Comparison of ENCODE assay signal across 34 cellular contexts in genomic region chr7:40301486-40302065, GRCh38.
A peak's percentile ranks its signal among the peaks of the same experiment; 100 is the strongest.
DNase-seq lines count a peak whose midpoint lies in the region; ATAC-seq, FAIRE-seq and TF ChIP-seq lines count a peak whose summit lies in the region.
"Had no signal": no experiment of that assay in that cellular context is flagged by ENCODE, and none has a peak within 500 bp of the region (broad histone marks: within the 10 kb centered on the region; RNA-seq: fewer than 3 reads in every experiment).

No MANE protein-coding gene starts in this region.

- no peak overlapping the region for H2AFZ ChIP-seq in GM23248
- H2AFZ ChIP-seq in astrocyte (ENCODE audit: low read depth, low read length) = no peak overlapping the region
- H2AFZ ChIP-seq: neural progenitor cell had no signal

- in situ Hi-C loops in GM23248 (cut with MboI) = no loop called here

- peaks cover 58% of the 10 kb centered on the region for H3K4me1 Mint-ChIP-seq in astrocyte (ENCODE audit: low read depth, unreplicated experiment)
- H3K4me1 Mint-ChIP-seq: immature natural killer cell; neural progenitor cell; stimulated activated effector memory CD8-positive, alpha-beta T cell treated with anti-CD3 and anti-CD28 coated beads, Interleukin-12 subunit alpha, Interleukin-12 subunit beta, amount 100 ng/mL, for 72 hours had no signal

- H3K27ac ChIP-seq in GM23248 (no peak overlapping the region), astrocyte (ENCODE audit: low read depth, low read length) (peak overlapping the region; percentile 98), thyroid gland (peak overlapping the region in 1 of 3 donors; percentile 43), body of pancreas (no peak overlapping the region)
- H3K27ac ChIP-seq: breast epithelium, heart right ventricle, HL-60, neural progenitor cell, suprapubic skin, uterus had no signal

- H3K27me3 ChIP-seq in GM23248 (replicated peaks; ENCODE audit: insufficient read depth) (no peaks in the 10 kb centered on the region), astrocyte (ENCODE audit: insufficient read depth, low read length) (no peaks in the 10 kb centered on the region), thyroid gland (no peaks in the 10 kb centered on the region), body of pancreas (no peaks in the 10 kb centered on the region)
- H3K27me3 ChIP-seq: breast epithelium, heart right ventricle, neural progenitor cell, suprapubic skin, uterus had no signal

- H3K4me2 ChIP-seq in GM23248 (ENCODE audit: unreplicated experiment) (no peak overlapping the region), astrocyte (ENCODE audit: low read length) (peak overlapping the region; percentile 12)
- H3K4me2 ChIP-seq: neural progenitor cell had no signal

- peak; percentile 9 for FAIRE-seq in astrocyte (lab: Jason Lieb, UNC)
- FAIRE-seq: endometrium, GM12892, GM19239, HepG2, TTC549 had no signal

- H3K79me2 ChIP-seq in GM23248 (ENCODE audit: insufficient read depth) (no peaks in the 10 kb centered on the region), astrocyte (ENCODE audit: insufficient read depth, low read length) (no peaks in the 10 kb centered on the region)

- H3K36me3 Mint-ChIP-seq in astrocyte (ENCODE audit: low read depth, unreplicated experiment) = no peaks in the 10 kb centered on the region
- H3K36me3 Mint-ChIP-seq: activated CD8-positive, alpha-beta memory T cell treated with anti-CD3 and anti-CD28 coated beads, Interleukin-2, amount 10 ng/mL, durations not matched to agents 7 days and 5 days; activated naive CD8-positive, alpha-beta T cell treated with anti-CD3 and anti-CD28 coated beads for 36 hours; immature natural killer cell; neural progenitor cell; stimulated activated effector memory CD8-positive, alpha-beta T cell treated with anti-CD3 and anti-CD28 coated beads, Interleukin-12 subunit alpha, Interleukin-12 subunit beta, amount 100 ng/mL, for 72 hours had no signal

- peak overlapping the region; percentile 94 for H3K27ac Mint-ChIP-seq in astrocyte (ENCODE audit: unreplicated experiment)
- H3K27ac Mint-ChIP-seq: activated CD4-positive, alpha-beta T cell treated with anti-CD3 and anti-CD28 coated beads, Interleukin-2, amount 10 ng/mL, durations not matched to agents 24 days and 14 days; activated CD8-positive, alpha-beta memory T cell treated with anti-CD3 and anti-CD28 coated beads, Interleukin-2, amount 10 ng/mL, durations not matched to agents 7 days and 5 days; activated naive CD8-positive, alpha-beta T cell treated with anti-CD3 and anti-CD28 coated beads for 36 hours; activated T-helper 1 cell treated with anti-CD3 and anti-CD28 coated beads, Interleukin-12 subunit alpha, Interleukin-12 subunit beta, Interleukin-2, Interleukin-4 antibody, amounts not matched to agents 30 ng/mL and 10 ng/mL and 1 ng/mL, durations not matched to agents 14 hours and 24 hours and 36 hours; immature natural killer cell; neural progenitor cell; progenitor cell of endocrine pancreas; stimulated activated effector memory CD8-positive, alpha-beta T cell treated with anti-CD3 and anti-CD28 coated beads, Interleukin-12 subunit alpha, Interleukin-12 subunit beta, amount 100 ng/mL, for 72 hours had no signal

- ATAC-seq in GM19463 (IDR thresholded peaks at IDR 0.05; ENCODE audit: unreplicated experiment) = no peak
- no peak for ATAC-seq in body of pancreas
- ATAC-seq: activated CD8-positive, alpha-beta memory T cell treated with anti-CD3 and anti-CD28 coated beads, Interleukin-2, amount 10 ng/mL, durations not matched to agents 7 days and 5 days; HepG2; mucosa of descending colon; stimulated activated effector memory CD8-positive, alpha-beta T cell treated with anti-CD3 and anti-CD28 coated beads, Interleukin-12 subunit alpha, Interleukin-12 subunit beta, amount 100 ng/mL, for 72 hours had no signal

- intact Hi-C loops in thyroid gland (cut with DNase I) = no loop called here
- intact Hi-C loops in body of pancreas (cut with DNase I) = no loop called here

- H3K27me3 Mint-ChIP-seq in astrocyte (ENCODE audit: low read depth, unreplicated experiment) = no peaks in the 10 kb centered on the region
- H3K27me3 Mint-ChIP-seq: progenitor cell of endocrine pancreas had no signal

- H3K4me3 ChIP-seq in GM23248 = no peak overlapping the region
- no peak overlapping the region for H3K4me3 ChIP-seq in astrocyte (ENCODE audit: insufficient read depth, low read depth, low read length)
- no peak overlapping the region for H3K4me3 ChIP-seq in thyroid gland (replicated peaks in 1 of 3)
- H3K4me3 ChIP-seq in body of pancreas = no peak overlapping the region
- H3K4me3 ChIP-seq: breast epithelium, coronary artery, heart right ventricle, mucosa of descending colon, neural progenitor cell, suprapubic skin, uterus had no signal

- H3K9me3 ChIP-seq in GM23248 (ENCODE audit: low read depth) (no peaks in the 10 kb centered on the region), astrocyte (ENCODE audit: insufficient read depth, low read depth, low read length) (no peaks in the 10 kb centered on the region), thyroid gland (no peaks in the 10 kb centered on the region), body of pancreas (no peaks in the 10 kb centered on the region)
- H3K9me3 ChIP-seq: breast epithelium, heart right ventricle, mucosa of descending colon, suprapubic skin, uterus had no signal

- H3K9me3 Mint-ChIP-seq in astrocyte (ENCODE audit: unreplicated experiment) = peaks cover 2% of the 10 kb centered on the region
- H3K9me3 Mint-ChIP-seq: activated CD4-positive, alpha-beta T cell treated with anti-CD3 and anti-CD28 coated beads, Interleukin-2, amount 10 ng/mL, durations not matched to agents 24 days and 14 days; activated naive CD8-positive, alpha-beta T cell treated with anti-CD3 and anti-CD28 coated beads for 36 hours; activated T-helper 1 cell treated with anti-CD3 and anti-CD28 coated beads, Interleukin-12 subunit alpha, Interleukin-12 subunit beta, Interleukin-2, Interleukin-4 antibody, amounts not matched to agents 30 ng/mL and 10 ng/mL and 1 ng/mL, durations not matched to agents 14 hours and 24 hours and 36 hours; neural progenitor cell had no signal

- DNase-seq in GM23248 (peak; percentile 50), astrocyte (ENCODE audit: low read depth) (peak; percentile 78), kidney tubule cell (ENCODE audit: low spot score) (peak; percentile 84), thyroid gland (peak; percentile 53 to 71), body of pancreas (no peak), iPS-NIHi7 (ENCODE audit: extremely low spot score) (no peak)
- DNase-seq: activated CD4-positive, alpha-beta T cell treated with anti-CD3 and anti-CD28 coated beads, Interleukin-2, amount 10 ng/mL, durations not matched to agents 24 days and 14 days; activated CD8-positive, alpha-beta memory T cell treated with anti-CD3 and anti-CD28 coated beads, Interleukin-2, amount 10 ng/mL, durations not matched to agents 7 days and 5 days; activated naive CD8-positive, alpha-beta T cell treated with anti-CD3 and anti-CD28 coated beads for 36 hours; GOT3; heart right ventricle; immature natural killer cell; mucosa of descending colon; NCI-H1417; NCI-H446; OCI-M1; SIG-M5; stimulated activated CD4-positive, alpha-beta T cell treated with anti-CD3 and anti-CD28 coated beads, Interleukin-1b, Interleukin-23, amount 100 ng/mL, for 48 hours; T-helper 1 cell; uterus had no signal

- peaks cover 39% of the 10 kb centered on the region for H3K4me1 ChIP-seq in GM23248 (ENCODE audit: insufficient read depth)
- H3K4me1 ChIP-seq in astrocyte (ENCODE audit: insufficient read depth, low read length) = peaks cover 60% of the 10 kb centered on the region
- H3K4me1 ChIP-seq in thyroid gland = peaks cover 32 to 37% of the 10 kb centered on the region in 2 donors
- no peaks in the 10 kb centered on the region for H3K4me1 ChIP-seq in body of pancreas
- H3K4me1 ChIP-seq: breast epithelium, heart right ventricle, suprapubic skin, uterus had no signal

- H4K20me1 ChIP-seq in GM23248 (ENCODE audit: insufficient read depth) = no peaks in the 10 kb centered on the region
- H4K20me1 ChIP-seq in astrocyte (ENCODE audit: insufficient read depth, low read length) = no peaks in the 10 kb centered on the region

- H3K9me2 ChIP-seq in GM23248 (ENCODE audit: insufficient read depth) = no peaks in the 10 kb centered on the region

- H3K9ac ChIP-seq in GM23248 = no peak overlapping the region
- H3K9ac ChIP-seq in astrocyte (ENCODE audit: low read length) = peak overlapping the region; percentile 37
- H3K9ac ChIP-seq: neural progenitor cell had no signal

- H3F3A ChIP-seq in GM23248 (ENCODE audit: insufficient read depth) = peaks cover 12% of the 10 kb centered on the region

- H3K4me3 Mint-ChIP-seq in astrocyte (ENCODE audit: unreplicated experiment) = no peak overlapping the region
- H3K4me3 Mint-ChIP-seq: activated CD4-positive, alpha-beta T cell treated with anti-CD3 and anti-CD28 coated beads, Interleukin-2, amount 10 ng/mL, durations not matched to agents 24 days and 14 days; activated CD8-positive, alpha-beta memory T cell treated with anti-CD3 and anti-CD28 coated beads, Interleukin-2, amount 10 ng/mL, durations not matched to agents 7 days and 5 days; activated naive CD8-positive, alpha-beta T cell treated with anti-CD3 and anti-CD28 coated beads for 36 hours; activated T-helper 1 cell treated with anti-CD3 and anti-CD28 coated beads, Interleukin-12 subunit alpha, Interleukin-12 subunit beta, Interleukin-2, Interleukin-4 antibody, amounts not matched to agents 30 ng/mL and 10 ng/mL and 1 ng/mL, durations not matched to agents 14 hours and 24 hours and 36 hours; immature natural killer cell; neural progenitor cell; stimulated activated effector memory CD8-positive, alpha-beta T cell treated with anti-CD3 and anti-CD28 coated beads, Interleukin-12 subunit alpha, Interleukin-12 subunit beta, amount 100 ng/mL, for 72 hours had no signal

- WGBS in GM23248 (ENCODE audit: low coverage in 1 of 2, low lambda C conversion rate in 2 of 2, missing lambda C conversion rate in 2 of 2), 2 experiments = 78 to 95% methylated on average over 1 of the region's 1 CpG
- WGBS in thyroid gland, 2 donors = 31 to 32% methylated on average over 1 of the region's 1 CpG
- WGBS in body of pancreas, 2 donors = 78 to 81% methylated on average over 1 of the region's 1 CpG

- TF ChIP-seq POLR2A in thyroid gland (IDR thresholded peaks at IDR 0.05) (no peak), body of pancreas (IDR thresholded peaks at IDR 0.05) (no peak)

- no peaks in the 10 kb centered on the region for H3K36me3 ChIP-seq in GM23248 (ENCODE audit: low read depth)
- H3K36me3 ChIP-seq in astrocyte (ENCODE audit: insufficient read depth, low read length) = no peaks in the 10 kb centered on the region
- H3K36me3 ChIP-seq in thyroid gland = no peaks in the 10 kb centered on the region
- H3K36me3 ChIP-seq in body of pancreas (replicated peaks in 1 of 2; ENCODE audit: insufficient read depth in 1 of 2, low read depth in 2 of 2) = no peaks in the 10 kb centered on the region
- H3K36me3 ChIP-seq: breast epithelium, heart right ventricle, neural progenitor cell, suprapubic skin, uterus had no signal

- TF ChIP-seq CTCF in astrocyte (IDR thresholded peaks at IDR 0.05; ENCODE audit: insufficient read depth, low read depth, low read length) (no peak), thyroid gland (IDR thresholded peaks at IDR 0.05) (no peak), body of pancreas (IDR thresholded peaks at IDR 0.05) (no peak)

Comparison
In these comparisons a context has a peak if more than half of its experiments do, and no peak if none do; other contexts are left out.
1. DNase-seq: peak in GM23248 (single experiment), astrocyte (single experiment), kidney tubule cell (single experiment) and thyroid gland (2 of 2); none in body of pancreas (0 of 4) and iPS-NIHi7 (single experiment).